2 cellular contexts compared by ENCODE assay signal in genomic region chr1:143504080-143504479, GRCh38.
TF ChIP-seq lines count a peak whose summit lies in the region.
"Not testable (repeated sequence)": the region's sequence is repeated elsewhere in the genome, so short reads cannot be mapped to it uniquely, and the experiment has no call there.

No MANE protein-coding gene starts in this region.

TF ChIP-seq in GM12878, 131 proteins besides CTCF, POLR2A, EP300 and RAD21:
- TF ChIP-seq ZNF24 (IDR thresholded peaks at IDR 0.05), result peak; percentile 72; the same call in 1 of the 2 replicates

TF ChIP-seq in HepG2, 621 proteins besides CTCF, POLR2A, EP300 and RAD21:
- peak; percentile 63 for TF ChIP-seq ATF7 (IDR thresholded peaks at IDR 0.05)
- not testable (repeated sequence) for TF ChIP-seq ATF7 (CRISPR knock-in tag; IDR thresholded peaks at IDR 0.05)
- TF ChIP-seq ZNF24 (IDR thresholded peaks at IDR 0.05), result peak; percentile 81; the same call in 1 of the 2 replicates
TF ChIP-seq in HepG2: peak in this region for 2; not testable (repeated sequence) for 619.
